ENCODE assay signal across 9 cellular contexts in the genomic region with DNA sequence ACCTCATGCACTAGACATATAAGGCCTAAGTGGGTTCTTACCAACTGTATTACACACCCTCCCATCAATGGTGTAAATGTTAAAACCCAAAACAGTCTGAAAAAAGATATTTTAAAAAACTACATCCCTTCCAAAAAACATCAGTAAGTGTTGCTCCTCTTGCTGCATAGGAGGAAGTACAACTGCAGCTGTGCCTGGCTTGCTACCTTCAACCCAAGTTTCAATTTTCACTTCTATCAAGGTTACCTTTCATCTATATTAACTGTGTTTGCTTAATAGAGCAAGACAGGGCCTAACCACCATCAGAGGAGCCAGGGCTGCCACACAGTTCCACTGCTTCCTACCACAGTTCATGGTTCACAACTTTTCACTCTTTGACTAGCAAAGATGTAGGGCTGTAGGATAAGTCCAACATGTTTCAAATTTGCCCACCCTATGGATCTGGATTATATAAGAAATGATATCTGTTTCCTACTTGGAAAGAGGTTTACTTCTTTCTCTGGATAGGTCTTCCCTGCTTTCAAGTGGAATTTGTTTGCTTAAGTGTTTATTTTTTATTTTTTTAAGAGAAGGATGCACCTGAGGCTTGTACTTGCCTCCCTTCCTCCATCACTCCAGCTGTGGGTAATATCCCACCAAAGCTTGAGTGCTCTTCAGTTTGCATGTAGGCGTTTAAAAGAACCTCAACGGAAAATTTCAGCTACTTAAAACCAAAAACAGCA. TPM values are rescaled to one million over a fixed set of nuclear protein-coding genes. Genes with fewer than 3 reads are reported as not detected.
DNase-seq lines count a peak whose midpoint lies in the region; ATAC-seq and TF ChIP-seq lines count a peak whose summit lies in the region.
"Had no signal": no experiment of that assay in that cellular context is flagged by ENCODE, and none has a peak within 500 bp of the region (broad histone marks: within the 10 kb centered on the region; RNA-seq: fewer than 3 reads in every experiment).

No MANE protein-coding gene starts in this region.

- H3K27ac Mint-ChIP-seq in activated CD8-positive, alpha-beta memory T cell treated with anti-CD3 and anti-CD28 coated beads, Interleukin-2, amount 10 ng/mL, durations not matched to agents 7 days and 5 days, result peak overlapping the region; percentile 86
- no peak overlapping the region for H3K27ac Mint-ChIP-seq in HFFc6

- H3K4me1 ChIP-seq in OCI-LY7 (ENCODE audit: insufficient read depth, low read length, poor library complexity, severe bottlenecking) (peaks cover 96% of the 10 kb centered on the region), thymus (ENCODE audit: control insufficient read depth, insufficient read depth, low read length) (peaks cover 30% of the 10 kb centered on the region)

- H3K9me2 ChIP-seq in OCI-LY7 (ENCODE audit: insufficient read depth, low read length), result no peaks in the 10 kb centered on the region

- peaks cover 64% of the 10 kb centered on the region for H3K4me1 Mint-ChIP-seq in activated CD8-positive, alpha-beta memory T cell treated with anti-CD3 and anti-CD28 coated beads, Interleukin-2, amount 10 ng/mL, durations not matched to agents 7 days and 5 days
- H3K4me1 Mint-ChIP-seq in HFFc6 (ENCODE audit: low read depth), result no peaks in the 10 kb centered on the region

- CTCF ChIA-PET in activated CD8-positive, alpha-beta memory T cell treated with anti-CD3 and anti-CD28 coated beads, Interleukin-2, amount 10 ng/mL, durations not matched to agents 7 days and 5 days (lab: Charles Lee), result interaction anchor here (1.1 to 5.3 kb wide), 11 partner anchors 8 to 186 kb away, joined by 3 to 32 read pairs (median 6); partner anchors contain the start of genes LRRC3C, MIEN1, ORMDL3 and PSMD3
- CTCF ChIA-PET in OCI-LY7 (lab: Charles Lee; ENCODE audit: unreplicated experiment), result interaction anchor here (1.7 kb wide), 1 partner anchor 14 kb away, joined by 5 read pairs; no protein-coding TSS in a partner anchor

- no peaks in the 10 kb centered on the region for H4K20me1 ChIP-seq in OCI-LY7 (ENCODE audit: insufficient read depth, low read length)

- TF ChIP-seq CTCF in OCI-LY7 (conservative IDR thresholded peaks at IDR 0.05; ENCODE audit: low read length) (no peak), HFFc6 (IDR thresholded peaks at IDR 0.05) (no peak), foreskin fibroblast (IDR thresholded peaks at IDR 0.05; ENCODE audit: low read depth, low read length) (no peak)

- H3K9me3 Mint-ChIP-seq in activated CD8-positive, alpha-beta memory T cell treated with anti-CD3 and anti-CD28 coated beads, Interleukin-2, amount 10 ng/mL, durations not matched to agents 7 days and 5 days (ENCODE audit: low read depth), result no peaks in the 10 kb centered on the region
- no peaks in the 10 kb centered on the region for H3K9me3 Mint-ChIP-seq in HFFc6

- H3K4me3 ChIP-seq in OCI-LY7 (ENCODE audit: low read depth, low read length, poor library complexity, severe bottlenecking) (peak overlapping the region; percentile 54), thymus (ENCODE audit: low read length) (no peak overlapping the region), foreskin fibroblast (ENCODE audit: low read depth in 1 of 2, low read length in 2 of 2) (no peak overlapping the region)

- H2AFZ ChIP-seq in OCI-LY7 (ENCODE audit: low read length), result no peak overlapping the region

- POLR2A ChIA-PET in OCI-LY7 (lab: Charles Lee), result interaction anchor here (0.5 to 6.1 kb wide), 13 partner anchors 9 to 68 kb away, joined by 3 to 70 read pairs (median 4); partner anchors contain the start of gene IKZF3

- H3K36me3 Mint-ChIP-seq in activated CD8-positive, alpha-beta memory T cell treated with anti-CD3 and anti-CD28 coated beads, Interleukin-2, amount 10 ng/mL, durations not matched to agents 7 days and 5 days, result peaks cover 36% of the 10 kb centered on the region
- H3K36me3 Mint-ChIP-seq in HFFc6 (ENCODE audit: low read depth), result no peaks in the 10 kb centered on the region

- no peaks in the 10 kb centered on the region for H3K9me3 ChIP-seq in OCI-LY7 (ENCODE audit: low read length)
- H3K9me3 ChIP-seq in thymus (ENCODE audit: control insufficient read depth), result no peaks in the 10 kb centered on the region

- peak overlapping the region; percentile 31 for H3K4me3 Mint-ChIP-seq in activated CD8-positive, alpha-beta memory T cell treated with anti-CD3 and anti-CD28 coated beads, Interleukin-2, amount 10 ng/mL, durations not matched to agents 7 days and 5 days
- no peak overlapping the region for H3K4me3 Mint-ChIP-seq in HFFc6

- H3K36me3 ChIP-seq in OCI-LY7 (ENCODE audit: insufficient read depth, low read length), result peaks cover 38% of the 10 kb centered on the region
- peaks cover 4% of the 10 kb centered on the region for H3K36me3 ChIP-seq in thymus (ENCODE audit: control insufficient read depth, insufficient read depth)

- 11% methylated on average over 2 of the region's 2 CpGs for WGBS in thymus

- no peaks in the 10 kb centered on the region for H3K27me3 Mint-ChIP-seq in activated CD8-positive, alpha-beta memory T cell treated with anti-CD3 and anti-CD28 coated beads, Interleukin-2, amount 10 ng/mL, durations not matched to agents 7 days and 5 days
- peaks cover 23% of the 10 kb centered on the region for H3K27me3 Mint-ChIP-seq in HFFc6 (ENCODE audit: insufficient read depth)

- H3K27ac ChIP-seq in OCI-LY7 (ENCODE audit: low read depth, low read length, poor library complexity, severe bottlenecking), result peak overlapping the region; percentile 99
- peak overlapping the region; percentile 68 for H3K27ac ChIP-seq in thymus (ENCODE audit: low read depth)

- H3K27me3 ChIP-seq in thymus (ENCODE audit: control insufficient read depth, insufficient read depth), result no peaks in the 10 kb centered on the region

- peak overlapping the region; percentile 79 for H3K4me2 ChIP-seq in OCI-LY7 (ENCODE audit: low read length)

- peak; percentile 60 for DNase-seq in activated CD8-positive, alpha-beta memory T cell treated with anti-CD3 and anti-CD28 coated beads, Interleukin-2, amount 10 ng/mL, durations not matched to agents 7 days and 5 days
- DNase-seq in activated CD8-positive, alpha-beta memory T cell treated with anti-CD3 and anti-CD28 coated beads, Interleukin-2, amount 50 U/mL, for 48 hours, result no peak
- DNase-seq in OCI-LY7 (ENCODE audit: low spot score) (peak; percentile 97), HFFc6 (no peak), foreskin fibroblast (no peak)
- DNase-seq in activated CD4-positive, alpha-beta T cell treated with anti-CD3 and anti-CD28 coated beads for 1 hour, result no peak
- DNase-seq: stimulated activated CD4-positive, alpha-beta T cell treated with anti-CD3 and anti-CD28 coated beads, Interleukin-12 subunit alpha, Interleukin-12 subunit beta, amount 100 ng/mL, for 4 hours had no signal

- ATAC-seq in activated CD8-positive, alpha-beta memory T cell treated with anti-CD3 and anti-CD28 coated beads, Interleukin-2, amount 10 ng/mL, durations not matched to agents 7 days and 5 days, result peak; percentile 48
- ATAC-seq in HG02678 (IDR thresholded peaks at IDR 0.05; ENCODE audit: unreplicated experiment), result peak; percentile 89

- no TSS peak for BruUV-seq in OCI-LY7 (replicated peaks; lab: Mats Ljungman, UMichigan)

- peaks cover 64% of the 10 kb centered on the region; the same call in 1 of the 2 replicates for H3K79me2 ChIP-seq in OCI-LY7 (ENCODE audit: insufficient read depth, low read depth, low read length)

- intact Hi-C loops in OCI-LY7 (cut with micrococcal nuclease; ENCODE audit: unreplicated experiment), result loop anchor here (1.0 kb wide), 3 partner anchors 16 to 70 kb away; partner anchors contain the start of gene IKZF3

RNA-seq across cellular contexts. Expression of gene GRB7, which starts 56.7 kb away (rescaled TPM):
- total RNA-seq in activated CD8-positive, alpha-beta memory T cell treated with anti-CD3 and anti-CD28 coated beads, Interleukin-2, amount 10 ng/mL, durations not matched to agents 7 days and 5 days, result under 1 TPM in 1 of 2 experiments, not detected in 1; 0.19 TPM
- 0.25 and 0.31 TPM in 2 replicates for total RNA-seq in OCI-LY7 (2014; rRNA removed; shearing (Covaris generic))
- total RNA-seq in OCI-LY7 (2022), result not detected in 2 replicates
- 4.1 TPM for polyA plus RNA-seq in thymus
- total RNA-seq in HFFc6 (2021; fragmentation: NEBNext Ultra II Directional; extraction: Animal tissue kit (Norgen Biotek cat#: 25700)), result not detected

Comparison
In these comparisons a context has a peak if more than half of its experiments do, and no peak if none do; other contexts are left out.
1. DNase-seq: peak in activated CD8-positive, alpha-beta memory T cell treated with anti-CD3 and anti-CD28 coated beads, Interleukin-2, amount 10 ng/mL, durations not matched to agents 7 days and 5 days (single experiment) and OCI-LY7 (single experiment); none in activated CD8-positive, alpha-beta memory T cell treated with anti-CD3 and anti-CD28 coated beads, Interleukin-2, amount 50 U/mL, for 48 hours (single experiment), HFFc6 (single experiment), activated CD4-positive, alpha-beta T cell treated with anti-CD3 and anti-CD28 coated beads for 1 hour (single experiment) and foreskin fibroblast (0 of 2).